12 cellular contexts compared by ENCODE assay signal in genomic region chr11:96074551-96075309, GRCh38.
DNase-seq lines count a peak whose midpoint lies in the region; ATAC-seq and TF ChIP-seq lines count a peak whose summit lies in the region.
"Had no signal": no experiment of that assay in that cellular context is flagged by ENCODE, and none has a peak within 500 bp of the region (broad histone marks: within the 10 kb centered on the region; RNA-seq: fewer than 3 reads in every experiment).

No MANE protein-coding gene starts in this region.

- TF ChIP-seq EP300 in transverse colon (IDR thresholded peaks at IDR 0.05; ENCODE audit: low read depth) = no peak

- no peaks in the 10 kb centered on the region for H3K27me3 Mint-ChIP-seq in mesothelial cell of epicardium (ENCODE audit: low read depth)

- no peaks in the 10 kb centered on the region for H3K36me3 ChIP-seq in OCI-LY3 (replicated peaks; ENCODE audit: low read depth, low read length)
- H3K36me3 ChIP-seq in transverse colon = no peaks in the 10 kb centered on the region
- H3K36me3 ChIP-seq in colonic mucosa = no peaks in the 10 kb centered on the region
- H3K36me3 ChIP-seq: cardiac muscle cell had no signal

- intact Hi-C loops in transverse colon (cut with DNase I; ENCODE audit: low total_unique reads) (no loop called here), colonic mucosa (cut with DNase I) (no loop called here)

- peaks cover 49% of the 10 kb centered on the region for H3K4me1 Mint-ChIP-seq in mesothelial cell of epicardium

- H3K9ac ChIP-seq in OCI-LY3 (ENCODE audit: low read length) (no peak overlapping the region), colonic mucosa (ENCODE audit: low read depth in 2 of 2, low read length in 2 of 2) (no peak overlapping the region)
- H3K9ac ChIP-seq: parathyroid adenoma had no signal

- peaks cover 3% of the 10 kb centered on the region for H3K36me3 Mint-ChIP-seq in mesothelial cell of epicardium

- in situ Hi-C loops in transverse colon (cut with MboI; ENCODE audit: low pct_ligation_motif_present in 1 of 4, low pct_unique_long_range_greater_than_20kb in 1 of 4, low sequenced_read_pairs in 3 of 4) = loop anchor here in 1 of 4 donors (25.0 kb wide), 1 partner anchor 263 kb away; the partner anchor contains the start of gene MAML2

- peaks cover 2% of the 10 kb centered on the region; the same call in 1 of the 2 replicates for H4K20me1 ChIP-seq in OCI-LY3 (ENCODE audit: insufficient read depth, low read length)

- TF ChIP-seq CTCF in GM10266 (IDR thresholded peaks at IDR 0.05; ENCODE audit: control insufficient read depth, insufficient read depth, low read depth, missing control alignments) = no peak
- no peak for TF ChIP-seq CTCF in OCI-LY3 (IDR thresholded peaks at IDR 0.05; ENCODE audit: low read depth, low read length)
- no peak for TF ChIP-seq CTCF in mesothelial cell of epicardium (IDR thresholded peaks at IDR 0.05; ENCODE audit: unreplicated experiment)
- TF ChIP-seq CTCF in transverse colon (IDR thresholded peaks at IDR 0.05) = no peak
- no peak for TF ChIP-seq CTCF in colonic mucosa (IDR thresholded peaks at IDR 0.05)

- peak overlapping the region; percentile 67 for H3K4me2 ChIP-seq in OCI-LY3 (ENCODE audit: low read length)

- no peak overlapping the region for H3K4me3 Mint-ChIP-seq in mesothelial cell of epicardium

- TF ChIP-seq POLR2A in transverse colon (IDR thresholded peaks at IDR 0.05) = no peak

- ATAC-seq in GM19324 (IDR thresholded peaks at IDR 0.05; ENCODE audit: low FRiP score, unreplicated experiment) = peak; percentile 50

- 69 to 73% methylated on average over 11 of the region's 11 CpGs for WGBS in transverse colon (ENCODE audit: low coverage in 1 of 2), 2 donors

- no peaks in the 10 kb centered on the region for H3K27me3 ChIP-seq in OCI-LY3 (ENCODE audit: low read depth, low read length)
- H3K27me3 ChIP-seq in transverse colon = no peaks in the 10 kb centered on the region
- no peaks in the 10 kb centered on the region for H3K27me3 ChIP-seq in colonic mucosa
- H3K27me3 ChIP-seq: cardiac muscle cell had no signal

- no peaks in the 10 kb centered on the region for H3K9me3 ChIP-seq in OCI-LY3 (ENCODE audit: insufficient read depth, low read length)
- H3K9me3 ChIP-seq in transverse colon = no peaks in the 10 kb centered on the region
- H3K9me3 ChIP-seq in colonic mucosa = no peaks in the 10 kb centered on the region

- H3K4me1 ChIP-seq in OCI-LY3 (ENCODE audit: low read length) (peaks cover 34% of the 10 kb centered on the region), transverse colon (peaks cover 4 to 13% (median 8%) of the 10 kb centered on the region in 4 donors), colonic mucosa (peaks cover 5% of the 10 kb centered on the region)

- H3K4me3 ChIP-seq in OCI-LY3 (ENCODE audit: low read length) = peak overlapping the region; percentile 30
- no peak overlapping the region for H3K4me3 ChIP-seq in transverse colon
- H3K4me3 ChIP-seq in colonic mucosa = no peak overlapping the region
- H3K4me3 ChIP-seq: cardiac muscle cell had no signal

- H3K79me2 ChIP-seq in OCI-LY3 (ENCODE audit: low read length) = no peaks in the 10 kb centered on the region
- H3K79me2 ChIP-seq: parathyroid adenoma had no signal

- no peak overlapping the region for H2AFZ ChIP-seq in OCI-LY3 (ENCODE audit: low read depth, low read length)
- H2AFZ ChIP-seq: parathyroid adenoma had no signal

- H3K27ac Mint-ChIP-seq in mesothelial cell of epicardium = peak overlapping the region; percentile 81

- DNase-seq in GM10266 (ENCODE audit: extremely low spot score) (peak; percentile 13), mesothelial cell of epicardium (ENCODE audit: low spot score in 2 of 2, unreplicated experiment in 2 of 2) (no peak), transverse colon (no peak), colonic mucosa (no peak), HuH-7 (ENCODE audit: low spot score) (no peak), NCI-H2107 (lab: John Stamatoyannopoulos, UW) (no peak)
- DNase-seq: EL, NCI-H510A treated with DMSO at 0.1 percent for 48 hours had no signal

- H3K27ac ChIP-seq in OCI-LY3 (ENCODE audit: low read length) (no peak overlapping the region), transverse colon (no peak overlapping the region), colonic mucosa (no peak overlapping the region)
- H3K27ac ChIP-seq: cardiac muscle cell, parathyroid adenoma had no signal

- H3K9me3 Mint-ChIP-seq in mesothelial cell of epicardium = no peaks in the 10 kb centered on the region
